In the genomic region with DNA sequence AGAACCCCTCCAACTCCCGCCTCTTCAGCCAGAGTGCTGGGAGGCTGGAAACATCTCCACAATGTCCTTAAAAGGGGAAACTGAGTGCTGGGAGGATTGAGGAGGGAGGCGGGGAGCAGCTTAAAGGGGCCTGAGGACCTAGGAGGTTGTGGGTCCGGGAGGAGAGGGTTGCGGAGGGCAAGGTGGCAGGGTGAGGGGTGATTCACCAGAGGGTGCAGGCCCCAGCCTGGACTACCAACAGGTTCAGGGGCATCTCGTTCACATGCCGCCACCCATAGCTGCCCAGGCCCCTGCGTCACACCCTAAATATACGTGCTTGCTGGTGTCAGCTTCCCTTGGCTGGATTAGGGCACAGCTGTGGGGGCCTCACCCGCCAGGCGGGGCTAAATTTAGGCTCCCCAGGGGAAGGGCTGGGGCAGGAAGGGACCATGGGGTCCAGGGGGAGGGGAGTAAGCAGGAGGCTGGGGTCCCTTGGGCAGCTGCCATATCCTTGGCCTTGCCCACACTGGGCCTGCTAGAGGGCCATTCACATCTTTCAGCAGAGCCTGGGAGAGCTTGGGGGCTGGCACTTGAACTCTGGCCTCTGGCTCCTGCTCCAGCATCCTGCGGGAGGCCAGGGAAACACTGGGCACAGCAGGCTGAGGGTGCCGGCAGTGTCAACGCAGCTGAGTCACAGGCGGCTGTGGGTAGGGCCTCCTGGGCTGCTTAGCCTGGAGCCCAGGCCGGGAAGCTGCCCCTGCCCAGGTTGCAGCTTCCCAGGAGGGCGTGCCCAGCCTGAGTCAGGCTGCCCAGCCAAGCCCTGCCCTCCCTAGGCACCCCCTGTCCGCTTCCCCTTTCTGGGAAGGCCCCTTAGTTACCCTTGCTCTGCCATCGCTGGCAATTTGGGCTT, we compare ENCODE assay signal across 8 cellular contexts. TPM values are rescaled to one million over a fixed set of nuclear protein-coding genes. Genes with fewer than 3 reads are reported as not detected.
DNase-seq lines count a peak whose midpoint lies in the region; ATAC-seq, FAIRE-seq and TF ChIP-seq lines count a peak whose summit lies in the region.

No MANE protein-coding gene starts in this region.

- peaks cover 12 to 29% of the 10 kb centered on the region in 2 donors for H3K36me3 ChIP-seq in duodenal mucosa (ENCODE audit: control insufficient read depth in 1 of 2, insufficient read depth in 2 of 2, low read length in 2 of 2)
- peaks cover 3 to 29% of the 10 kb centered on the region in 2 donors for H3K36me3 ChIP-seq in vagina

- H3K27me3 ChIP-seq in duodenal mucosa (ENCODE audit: control insufficient read depth in 1 of 2, insufficient read depth in 2 of 2, low read length in 2 of 2) (no peaks in the 10 kb centered on the region), vagina (no peaks in the 10 kb centered on the region)

- H3K9me3 ChIP-seq in duodenal mucosa (ENCODE audit: control insufficient read depth in 1 of 2, low read length in 2 of 2) (no peaks in the 10 kb centered on the region), vagina (no peaks in the 10 kb centered on the region)

- H3K27ac ChIP-seq in duodenal mucosa (ENCODE audit: low read depth, low read length), result peak overlapping the region; percentile 47
- peak overlapping the region; percentile 93 for H3K27ac ChIP-seq in vagina

- peak; percentile 71 for ATAC-seq in SK-N-SH treated with all-trans-retinoic acid at 6 μM for 48 hours
- ATAC-seq in HG02938 (IDR thresholded peaks at IDR 0.05; ENCODE audit: unreplicated experiment), result no peak

- no peak for TF ChIP-seq CTCF in vagina (IDR thresholded peaks at IDR 0.05)

- H3K9ac ChIP-seq in duodenal mucosa (ENCODE audit: low read depth in 1 of 2, low read length in 2 of 2), result peak overlapping the region; percentile 67 to 80

- H3K4me3 ChIP-seq in duodenal mucosa (ENCODE audit: low read depth in 1 of 2, low read length in 2 of 2), result peak overlapping the region; percentile 79 to 81
- peak overlapping the region; percentile 81 to 98 for H3K4me3 ChIP-seq in vagina

- H3K4me1 ChIP-seq in duodenal mucosa (ENCODE audit: control insufficient read depth in 1 of 2, insufficient read depth in 2 of 2, low read length in 2 of 2) (peaks cover 48% of the 10 kb centered on the region in 2 donors), vagina (peaks cover 59% of the 10 kb centered on the region)

- TF ChIP-seq POLR2A in vagina (IDR thresholded peaks at IDR 0.05), result no peak

- peak; percentile 68 for FAIRE-seq in GM18507 (lab: Jason Lieb, UNC)

- peak; percentile 100 for DNase-seq in 8988T
- no peak for DNase-seq in GM18507 (ENCODE audit: extremely low spot score, insufficient read length, low read depth)
- peak; percentile 62 for DNase-seq in mucosa of gallbladder (ENCODE audit: low spot score)
- no peak for DNase-seq in vagina (ENCODE audit: extremely low spot score in 2 of 2)
- no peak for DNase-seq in iPS-NIHi7 (ENCODE audit: extremely low spot score)

- intact Hi-C loops in vagina (cut with DNase I), result no loop called here

TF ChIP-seq in SK-N-SH treated with all-trans-retinoic acid at 6 μM for 48 hours, 23 proteins besides CTCF, POLR2A, EP300 and RAD21:
- TF ChIP-seq ZFP30 (CRISPR knock-in tag; IDR thresholded peaks at IDR 0.05), result no peak
- no peak for TF ChIP-seq TOX (CRISPR knock-in tag; IDR thresholded peaks at IDR 0.05; ENCODE audit: borderline replicate concordance)
- TF ChIP-seq ESRRG (CRISPR knock-in tag; IDR thresholded peaks at IDR 0.05), result no peak
- 0 out of 2 replicates have a peak, but pooled peaks have one; percentile 9 for TF ChIP-seq RARB (CRISPR knock-in tag; IDR thresholded peaks at IDR 0.05)
- no peak for TF ChIP-seq ZNF8 (CRISPR knock-in tag; IDR thresholded peaks at IDR 0.05)

RNA-seq across cellular contexts. Expression of gene EHBP1L1, which starts 1.3 kb away (rescaled TPM):
- total RNA-seq in mucosa of gallbladder (128 TPM), vagina (123 TPM)

RNA-seq across cellular contexts. Expression of gene FAM89B, which starts 4.8 kb away (rescaled TPM):
- total RNA-seq in mucosa of gallbladder (68.2 TPM), vagina (62.4 TPM)

RNA-seq across cellular contexts. Expression of gene ZNRD2, which starts 6.8 kb away (rescaled TPM):
- total RNA-seq in mucosa of gallbladder (30.0 TPM), vagina (68.5 TPM)

RNA-seq across cellular contexts. Expression of gene KCNK7, which starts 18.5 kb away (rescaled TPM):
- total RNA-seq in mucosa of gallbladder (1.1 TPM), vagina (12.0 TPM)

RNA-seq across cellular contexts. Expression of gene LTBP3, which starts 19.0 kb away (rescaled TPM):
- total RNA-seq in mucosa of gallbladder (257 TPM), vagina (246 TPM)

Comparison
In these comparisons a context has a peak if more than half of its experiments do, and no peak if none do; other contexts are left out.
1. DNase-seq: peak in 8988T (single experiment) and mucosa of gallbladder (single experiment); none in GM18507 (single experiment), vagina (0 of 2) and iPS-NIHi7 (single experiment).